Comparison of ENCODE assay signal across 9 cellular contexts in genomic region chr18:36950960-36951359, GRCh38.
"Had no signal": no experiment of that assay in that cellular context is flagged by ENCODE, and none has a peak within 500 bp of the region (broad histone marks: within the 10 kb centered on the region; RNA-seq: fewer than 3 reads in every experiment).

No MANE protein-coding gene starts in this region.

- FAIRE-seq: HepG2, HTR-8/SVneo had no signal

- DNase-seq: IMR-90, Karpas-422, KBM-7, KG1 had no signal

- H3K4me3 Mint-ChIP-seq: IgD-negative memory B cell had no signal

- H3K27ac ChIP-seq: HL-60, KMS-11 had no signal

- ATAC-seq: HepG2 had no signal

- H3K27me3 Mint-ChIP-seq: IgD-negative memory B cell had no signal

- H3K9ac ChIP-seq: KMS-11 had no signal

- H3K27ac Mint-ChIP-seq: IgD-negative memory B cell had no signal

- H3K4me2 ChIP-seq: KMS-11 had no signal

- H3K9me3 Mint-ChIP-seq: IgD-negative memory B cell had no signal
